ENCODE assay signal across 8 cellular contexts in genomic region chr5:14143509-14143842, GRCh38. TPM values are rescaled to one million over a fixed set of nuclear protein-coding genes. Genes with fewer than 3 reads are reported as not detected.
DNase-seq lines count a peak whose midpoint lies in the region; ATAC-seq and TF ChIP-seq lines count a peak whose summit lies in the region.

No MANE protein-coding gene starts in this region.

- POLR2A ChIA-PET in CD4-positive, alpha-beta T cell (lab: Charles Lee) = no interaction called here

- H3K4me3 ChIP-seq in adrenal gland (peak overlapping the region in 2 of 4 donors; percentile 62 to 93), mesodermal cell (ENCODE audit: extremely low read depth, insufficient read depth, low read length, poor library complexity, severe bottlenecking) (peak overlapping the region; percentile 77)

- DNase-seq in adrenal gland (peak in 2 of 7 donors; percentile 38 to 41), epidermal melanocyte (ENCODE audit: insufficient read length, low spot score) (no peak), D341Med (ENCODE audit: low spot score) (no peak), NCI-H2171 (lab: John Stamatoyannopoulos, UW) (no peak)
- DNase-seq in CD4-positive, alpha-beta T cell = no peak

- H3K9me3 ChIP-seq in adrenal gland (replicated peaks in 1 of 3) (no peaks in the 10 kb centered on the region), mesodermal cell (ENCODE audit: control insufficient read depth, low read length) (no peaks in the 10 kb centered on the region)
- H3K9me3 ChIP-seq in CD4-positive, alpha-beta T cell (ENCODE audit: control insufficient read depth, low read length) = no peaks in the 10 kb centered on the region

- H3K27ac ChIP-seq in adrenal gland = peak overlapping the region in 4 of 5 donors; percentile 83 to 97 (median 92)
- peak overlapping the region; percentile 85 for H3K27ac ChIP-seq in mesodermal cell (ENCODE audit: low read depth, low read length, severe bottlenecking)
- H3K27ac ChIP-seq in CD4-positive, alpha-beta T cell (ENCODE audit: low read depth, low read length) = no peak overlapping the region

- H3K4me3 Mint-ChIP-seq in CD4-positive, alpha-beta T cell = no peak overlapping the region

- H3K36me3 Mint-ChIP-seq in CD4-positive, alpha-beta T cell (ENCODE audit: low read depth) = peaks cover 6% of the 10 kb centered on the region

- CTCF ChIA-PET in CD4-positive, alpha-beta T cell (lab: Charles Lee) = no interaction called here

- no peaks in the 10 kb centered on the region for H3K27me3 ChIP-seq in adrenal gland
- H3K27me3 ChIP-seq in CD4-positive, alpha-beta T cell (ENCODE audit: control insufficient read depth, insufficient read depth, low read length) = peaks cover 30% of the 10 kb centered on the region

- ATAC-seq in GM18861 (IDR thresholded peaks at IDR 0.05; ENCODE audit: unreplicated experiment) (peak; percentile 9), HG02870 (IDR thresholded peaks at IDR 0.05; ENCODE audit: unreplicated experiment) (peak; percentile 2)
- ATAC-seq in CD4-positive, alpha-beta T cell (ENCODE audit: poor library complexity) = no peak

- TF ChIP-seq POLR2A in adrenal gland (IDR thresholded peaks at IDR 0.05) = no peak

- WGBS in adrenal gland, 4 donors = 0 to 1% (median 0%) methylated on average over 30 to 65 of the region's 65 CpGs; no CpG with 5 or more reads in 1 of the 4 donors
- 0% methylated on average over 24 to 60 of the region's 65 CpGs for WGBS in mesodermal cell (ENCODE audit: insufficient coverage in 2 of 2), 2 experiments

- H3K36me3 ChIP-seq in adrenal gland (replicated peaks in 1 of 2) (no peaks in the 10 kb centered on the region), mesodermal cell (ENCODE audit: control insufficient read depth, insufficient read depth, low read length) (peaks cover 3% of the 10 kb centered on the region)

- peaks cover 45% of the 10 kb centered on the region for H3K27me3 Mint-ChIP-seq in CD4-positive, alpha-beta T cell

- H3K27ac Mint-ChIP-seq in CD4-positive, alpha-beta T cell = no peak overlapping the region

- H3K4me1 ChIP-seq in adrenal gland (replicated peaks in 1 of 2) (peaks cover 29 to 41% of the 10 kb centered on the region in 2 donors), mesodermal cell (ENCODE audit: control insufficient read depth, insufficient read depth, low read length, poor library complexity, severe bottlenecking) (peaks cover 38% of the 10 kb centered on the region)

- no peaks in the 10 kb centered on the region for H3K9me3 Mint-ChIP-seq in CD4-positive, alpha-beta T cell

- intact Hi-C loops in adrenal gland (cut with DNase I) = loop anchor here (10.0 kb wide), 3 partner anchors 61 to 121 kb away; no protein-coding TSS in a partner anchor
- intact Hi-C loops in CD4-positive, alpha-beta T cell (cut with DNase I, micrococcal nuclease) = loop anchor here in 1 of 2 experiments (5.0 to 10.0 kb wide), 5 partner anchors 121 to 849 kb away; partner anchors contain the start of genes OTULIN and OTULINL

- no peak for TF ChIP-seq CTCF in adrenal gland (IDR thresholded peaks at IDR 0.05)
- TF ChIP-seq CTCF in CD4-positive, alpha-beta T cell (IDR thresholded peaks at IDR 0.05) = no peak

- H3K4me1 Mint-ChIP-seq in CD4-positive, alpha-beta T cell (ENCODE audit: low read depth) = peaks cover 14% of the 10 kb centered on the region

RNA-seq across cellular contexts. Expression of gene TRIO, which starts 0.3 kb away (rescaled TPM):
- total RNA-seq in adrenal gland = 100 to 1,000 TPM in 1 of 8 donors, 10 to 100 TPM in 7; 41.1 to 108 (median 72.4) TPM
- 100 to 1,000 TPM in 1 of 3 donors, 10 to 100 TPM in 2; 27.3 to 109 (median 58.9) TPM for polyA plus RNA-seq in adrenal gland
- 49.7 TPM for polyA plus RNA-seq in mesodermal cell (2013, experiment 1 of 2)
- polyA plus RNA-seq in mesodermal cell (2013, experiment 2 of 2) = 42.9 TPM
- total RNA-seq in CD4-positive, alpha-beta T cell = 1 to 10 TPM; 4.1 to 6.5 TPM

Comparison
In these comparisons a context has a peak if more than half of its experiments do, and no peak if none do; other contexts are left out.
1. RNA of gene TRIO, which starts 0.3 kb away (total RNA-seq): 41.1 to 108 TPM in adrenal gland; 4.1 to 6.5 TPM in CD4-positive, alpha-beta T cell; every median in the first group is over 4 times any median in the second.